ENCODE assay signal across 32 cellular contexts in the genomic region with DNA sequence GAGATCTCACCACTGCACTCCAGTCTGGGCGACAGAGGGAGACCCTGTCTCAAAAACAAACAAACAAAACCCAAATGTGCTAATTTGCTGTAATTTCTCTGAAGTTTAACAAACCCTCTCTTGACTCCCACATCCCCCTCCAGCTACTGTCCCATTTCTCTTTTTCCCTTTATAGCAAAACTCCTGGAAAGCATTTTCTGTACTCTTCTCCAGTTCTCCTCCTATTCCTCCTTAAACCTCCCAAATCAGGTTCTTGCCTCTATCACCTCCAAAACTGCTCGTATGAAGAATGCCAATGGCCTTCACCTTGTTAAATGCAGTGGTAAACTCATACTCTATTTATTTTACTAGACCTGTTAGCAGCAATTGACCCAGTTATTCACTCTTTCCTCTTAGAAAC. TPM values are rescaled to one million over a fixed set of nuclear protein-coding genes. Genes with fewer than 3 reads are reported as not detected.
"Had no signal": no experiment of that assay in that cellular context is flagged by ENCODE, and none has a peak within 500 bp of the region (broad histone marks: within the 10 kb centered on the region; RNA-seq: fewer than 3 reads in every experiment).

No MANE protein-coding gene starts in this region.

- H3K4me3 Mint-ChIP-seq: activated CD4-positive, alpha-beta memory T cell treated with anti-CD3 and anti-CD28 coated beads, Interleukin-2, amount 10 ng/mL, durations not matched to agents 7 days and 5 days; activated CD4-positive, alpha-beta T cell treated with anti-CD3 and anti-CD28 coated beads for 36 hours; activated CD4-positive, alpha-beta T cell treated with anti-CD3 and anti-CD28 coated beads, Interleukin-2, amount 10 ng/mL, durations not matched to agents 24 days and 14 days; activated naive CD8-positive, alpha-beta T cell treated with anti-CD3 and anti-CD28 coated beads, Interleukin-2, amount 10 ng/mL, durations not matched to agents 7 days and 5 days; activated T-cell treated with anti-CD3 and anti-CD28 coated beads, Interleukin-2, amount 50 U/mL, for 4 hours; activated T-helper 17 cell treated with anti-CD3 and anti-CD28 coated beads, Interleukin-2, amount 50 U/mL, for 72 hours; T-helper 17 cell; T-helper 2 cell treated with Interferon-gamma antibody and Interleukin-4, amounts not matched to agents 5 μg/mL and 100 μg/mL, for 36 hours had no signal

- H3K9me3 Mint-ChIP-seq: activated CD4-positive, alpha-beta memory T cell treated with anti-CD3 and anti-CD28 coated beads, Interleukin-2, amount 10 ng/mL, durations not matched to agents 7 days and 5 days; activated CD4-positive, alpha-beta T cell treated with anti-CD3 and anti-CD28 coated beads, Interleukin-2, amount 10 ng/mL, durations not matched to agents 24 days and 14 days; activated naive CD4-positive, alpha-beta T cell treated with anti-CD3 and anti-CD28 coated beads, Interleukin-2, amount 50 U/mL, for 72 hours; activated naive CD8-positive, alpha-beta T cell treated with anti-CD3 and anti-CD28 coated beads, Interleukin-2, amount 10 ng/mL, durations not matched to agents 7 days and 5 days; activated T-cell treated with anti-CD3 and anti-CD28 coated beads, Interleukin-2, amount 50 U/mL, for 4 hours; activated T-helper 17 cell treated with anti-CD3 and anti-CD28 coated beads, Interleukin-2, amount 50 U/mL, for 72 hours; T-helper 2 cell treated with Interferon-gamma antibody and Interleukin-4, amounts not matched to agents 5 μg/mL and 100 μg/mL, for 36 hours had no signal

- H3K27ac Mint-ChIP-seq: activated CD4-positive, alpha-beta memory T cell treated with anti-CD3 and anti-CD28 coated beads, Interleukin-2, amount 10 ng/mL, durations not matched to agents 7 days and 5 days; activated CD4-positive, alpha-beta T cell treated with anti-CD3 and anti-CD28 coated beads for 36 hours; activated CD4-positive, alpha-beta T cell treated with anti-CD3 and anti-CD28 coated beads, Interleukin-2, amount 10 ng/mL, durations not matched to agents 24 days and 14 days; activated naive CD4-positive, alpha-beta T cell treated with anti-CD3 and anti-CD28 coated beads, Interleukin-2, amount 50 U/mL, for 72 hours; activated naive CD8-positive, alpha-beta T cell treated with anti-CD3 and anti-CD28 coated beads, Interleukin-2, amount 10 ng/mL, durations not matched to agents 7 days and 5 days; activated T-helper 17 cell treated with anti-CD3 and anti-CD28 coated beads, Interleukin-2, amount 50 U/mL, for 72 hours; T-helper 17 cell; T-helper 2 cell treated with Interferon-gamma antibody and Interleukin-4, amounts not matched to agents 5 μg/mL and 100 μg/mL, for 36 hours had no signal

- DNase-seq: activated CD4-positive, alpha-beta memory T cell treated with anti-CD3 and anti-CD28 coated beads, Interleukin-2, amount 10 ng/mL, durations not matched to agents 7 days and 5 days; activated CD4-positive, alpha-beta T cell treated with anti-CD3 and anti-CD28 coated beads for 36 hours; activated CD4-positive, alpha-beta T cell treated with anti-CD3 and anti-CD28 coated beads, Interleukin-2, amount 10 ng/mL, durations not matched to agents 24 days and 14 days; activated CD4-positive, alpha-beta T cell treated with anti-CD3 and anti-CD28 coated beads, Interleukin-2, amount 50 U/mL, for 4 hours; activated CD4-positive, CD25-positive, alpha-beta regulatory T cell; activated CD4-positive, CD25-positive, alpha-beta regulatory T cell treated with anti-CD3 and anti-CD28 coated beads, Interleukin-2, amount 50 U/mL, for 72 hours; activated effector memory CD4-positive, alpha-beta T cell treated with Interleukin-2 at 50 U/mL for 16 hours; activated gamma-delta T cell treated with Interleukin-2 at 50 U/mL for 16 hours; activated naive CD4-positive, alpha-beta T cell treated with Interleukin-2 at 50 U/mL for 16 hours; activated naive CD8-positive, alpha-beta T cell treated with anti-CD3 and anti-CD28 coated beads, Interleukin-2, amount 10 ng/mL, durations not matched to agents 7 days and 5 days; activated T-cell treated with anti-CD3 and anti-CD28 coated beads, Interleukin-2, amount 50 U/mL, for 4 hours; central memory CD4-positive, alpha-beta T cell; cerebellar nuclear complex; colonic mucosa; effector CD8-positive, alpha-beta T cell; foreskin fibroblast; head of caudate nucleus; T-helper 1 cell; T-helper 17 cell; T1000; WERI-Rb-1 had no signal

- FAIRE-seq: endometrium, endothelial cell of umbilical vein, frontal cortex had no signal

- H3K27me3 Mint-ChIP-seq: activated CD4-positive, alpha-beta T cell treated with anti-CD3 and anti-CD28 coated beads for 36 hours; activated T-helper 17 cell treated with anti-CD3 and anti-CD28 coated beads, Interleukin-2, amount 50 U/mL, for 72 hours had no signal

- H3K27me3 ChIP-seq: ascending aorta, breast epithelium, cardiac muscle cell, colonic mucosa had no signal

- H3K36me3 Mint-ChIP-seq: activated naive CD8-positive, alpha-beta T cell treated with anti-CD3 and anti-CD28 coated beads, Interleukin-2, amount 10 ng/mL, durations not matched to agents 7 days and 5 days had no signal

- H3K36me3 ChIP-seq: ascending aorta, breast epithelium, cardiac muscle cell, colonic mucosa had no signal

- H3K9me3 ChIP-seq: ascending aorta, breast epithelium, colonic mucosa had no signal

- H3K4me1 Mint-ChIP-seq: activated T-helper 17 cell treated with anti-CD3 and anti-CD28 coated beads, Interleukin-2, amount 50 U/mL, for 72 hours had no signal

- H3K4me3 ChIP-seq: ascending aorta, breast epithelium, cardiac muscle cell, colonic mucosa had no signal

- ATAC-seq: activated CD4-positive, alpha-beta T cell treated with anti-CD3 and anti-CD28 coated beads for 36 hours; activated naive CD4-positive, alpha-beta T cell treated with anti-CD3 and anti-CD28 coated beads, Interleukin-2, amount 50 U/mL, for 72 hours; activated T-cell treated with anti-CD3 and anti-CD28 coated beads, Interleukin-2, amount 50 U/mL, for 4 hours; activated T-helper 17 cell treated with anti-CD3 and anti-CD28 coated beads, Interleukin-2, amount 50 U/mL, for 72 hours; esophagus mucosa; T-helper 17 cell had no signal

- H3K4me1 ChIP-seq: colonic mucosa had no signal

- H3K27ac ChIP-seq: ascending aorta, cardiac muscle cell, colonic mucosa, WERI-Rb-1 had no signal

RNA-seq across cellular contexts. Expression of gene LDLRAD2, which starts 25.4 kb away (rescaled TPM):
- total RNA-seq: activated CD4-positive, alpha-beta memory T cell treated with anti-CD3 and anti-CD28 coated beads, Interleukin-2, amount 10 ng/mL, durations not matched to agents 7 days and 5 days; activated T-helper 17 cell treated with anti-CD3 and anti-CD28 coated beads, Interleukin-2, amount 50 U/mL, for 72 hours; ascending aorta; dermis microvascular lymphatic vessel endothelial cell; frontal cortex; T-helper 17 cell had no signal
- polyA plus RNA-seq: endothelial cell of umbilical vein had no signal
